Comparison of ENCODE assay signal across 38 cellular contexts in genomic region chr14:45434221-45434620, GRCh38.
"Had no signal": no experiment of that assay in that cellular context is flagged by ENCODE, and none has a peak within 500 bp of the region (broad histone marks: within the 10 kb centered on the region; RNA-seq: fewer than 3 reads in every experiment).

No MANE protein-coding gene starts in this region.

- H3K9me3 ChIP-seq: adrenal gland, body of pancreas, breast epithelium had no signal

- H3K4me1 Mint-ChIP-seq: activated CD4-positive, alpha-beta memory T cell treated with anti-CD3 and anti-CD28 coated beads, Interleukin-2, amount 10 ng/mL, durations not matched to agents 7 days and 5 days; activated CD4-positive, alpha-beta T cell treated with anti-CD3 and anti-CD28 coated beads for 36 hours; activated CD4-positive, alpha-beta T cell treated with anti-CD3 and anti-CD28 coated beads, Interleukin-2, amount 10 ng/mL, durations not matched to agents 7 days and 5 days; activated CD8-positive, alpha-beta memory T cell treated with anti-CD3 and anti-CD28 coated beads, Interleukin-2, amount 10 ng/mL, durations not matched to agents 7 days and 5 days; activated naive CD8-positive, alpha-beta T cell treated with anti-CD3 and anti-CD28 coated beads for 36 hours; activated T-helper 17 cell treated with anti-CD3 and anti-CD28 coated beads, Interleukin-2, amount 50 U/mL, for 72 hours; central memory CD8-positive, alpha-beta T cell had no signal

- H3K4me3 Mint-ChIP-seq: activated CD4-positive, alpha-beta memory T cell treated with anti-CD3 and anti-CD28 coated beads, Interleukin-2, amount 10 ng/mL, durations not matched to agents 7 days and 5 days; activated CD4-positive, alpha-beta T cell treated with anti-CD3 and anti-CD28 coated beads for 36 hours; activated CD4-positive, alpha-beta T cell treated with anti-CD3 and anti-CD28 coated beads, Interleukin-2, amount 10 ng/mL, durations not matched to agents 7 days and 5 days; activated CD8-positive, alpha-beta memory T cell treated with anti-CD3 and anti-CD28 coated beads, Interleukin-2, amount 10 ng/mL, durations not matched to agents 7 days and 5 days; activated CD8-positive, alpha-beta T cell treated with anti-CD3 and anti-CD28 coated beads, Interleukin-2, amount 10 ng/mL, durations not matched to agents 7 days and 5 days; activated naive CD4-positive, alpha-beta T cell treated with anti-CD3 and anti-CD28 coated beads for 36 hours; activated naive CD8-positive, alpha-beta T cell treated with anti-CD3 and anti-CD28 coated beads for 36 hours; activated T-cell treated with anti-CD3 and anti-CD28 coated beads, Interleukin-2, amount 50 U/mL, for 24 hours; activated T-cell treated with anti-CD3 and anti-CD28 coated beads, Interleukin-2, amount 50 U/mL, for 72 hours; activated T-helper 1 cell treated with anti-CD3 and anti-CD28 coated beads, Interleukin-12 subunit alpha, Interleukin-12 subunit beta, Interleukin-2, Interleukin-4 antibody, amounts not matched to agents 30 ng/mL and 10 ng/mL and 1 ng/mL, durations not matched to agents 14 hours and 24 hours and 36 hours; activated T-helper 17 cell treated with anti-CD3 and anti-CD28 coated beads, Interleukin-2, amount 50 U/mL, for 72 hours; central memory CD8-positive, alpha-beta T cell; T-helper 1 cell treated with Interleukin-12 subunit alpha and Interleukin-12 subunit beta and Interleukin-4 antibody, amounts not matched to agents 30 μg/mL and 1 μg/mL, for 36 hours; T-helper 2 cell treated with Interferon-gamma antibody and Interleukin-4, amounts not matched to agents 5 μg/mL and 100 μg/mL, for 36 hours had no signal

- H3K36me3 ChIP-seq: adrenal gland, brain microvascular endothelial cell, breast epithelium had no signal

- H3K27me3 ChIP-seq: adrenal gland, body of pancreas, brain microvascular endothelial cell, breast epithelium had no signal

- H3K27me3 Mint-ChIP-seq: activated CD4-positive, alpha-beta memory T cell treated with anti-CD3 and anti-CD28 coated beads, Interleukin-2, amount 10 ng/mL, durations not matched to agents 7 days and 5 days; activated CD4-positive, alpha-beta T cell treated with anti-CD3 and anti-CD28 coated beads, Interleukin-2, amount 10 ng/mL, durations not matched to agents 7 days and 5 days; activated CD8-positive, alpha-beta memory T cell treated with anti-CD3 and anti-CD28 coated beads, Interleukin-2, amount 10 ng/mL, durations not matched to agents 7 days and 5 days; activated naive CD8-positive, alpha-beta T cell treated with anti-CD3 and anti-CD28 coated beads for 36 hours; activated T-cell treated with anti-CD3 and anti-CD28 coated beads, Interleukin-2, amount 50 U/mL, for 24 hours; central memory CD8-positive, alpha-beta T cell had no signal

- H3K4me3 ChIP-seq: adrenal gland, body of pancreas, breast epithelium had no signal

- H3K9me3 Mint-ChIP-seq: activated CD4-positive, alpha-beta T cell treated with anti-CD3 and anti-CD28 coated beads, Interleukin-2, amount 10 ng/mL, durations not matched to agents 7 days and 5 days; T-helper 1 cell treated with Interleukin-12 subunit alpha and Interleukin-12 subunit beta and Interleukin-4 antibody, amounts not matched to agents 30 μg/mL and 1 μg/mL, for 36 hours had no signal

- H3K27ac ChIP-seq: adrenal gland, body of pancreas, brain microvascular endothelial cell, breast epithelium, VCaP had no signal

- H3K4me1 ChIP-seq: adrenal gland, body of pancreas, breast epithelium had no signal

- H3K27ac Mint-ChIP-seq: activated CD4-positive, alpha-beta memory T cell treated with anti-CD3 and anti-CD28 coated beads, Interleukin-2, amount 10 ng/mL, durations not matched to agents 7 days and 5 days; activated CD4-positive, alpha-beta T cell treated with anti-CD3 and anti-CD28 coated beads for 36 hours; activated CD4-positive, alpha-beta T cell treated with anti-CD3 and anti-CD28 coated beads, Interleukin-2, amount 10 ng/mL, durations not matched to agents 7 days and 5 days; activated CD8-positive, alpha-beta memory T cell treated with anti-CD3 and anti-CD28 coated beads, Interleukin-2, amount 10 ng/mL, durations not matched to agents 7 days and 5 days; activated CD8-positive, alpha-beta T cell treated with anti-CD3 and anti-CD28 coated beads, Interleukin-2, amount 10 ng/mL, durations not matched to agents 7 days and 5 days; activated naive CD4-positive, alpha-beta T cell treated with anti-CD3 and anti-CD28 coated beads for 36 hours; activated naive CD4-positive, alpha-beta T cell treated with anti-CD3 and anti-CD28 coated beads, Interleukin-2, amount 50 U/mL, for 72 hours; activated naive CD8-positive, alpha-beta T cell treated with anti-CD3 and anti-CD28 coated beads for 36 hours; activated T-cell treated with anti-CD3 and anti-CD28 coated beads, Interleukin-2, amount 50 U/mL, for 24 hours; activated T-cell treated with anti-CD3 and anti-CD28 coated beads, Interleukin-2, amount 50 U/mL, for 72 hours; activated T-helper 1 cell treated with anti-CD3 and anti-CD28 coated beads, Interleukin-12 subunit alpha, Interleukin-12 subunit beta, Interleukin-2, Interleukin-4 antibody, amounts not matched to agents 30 ng/mL and 10 ng/mL and 1 ng/mL, durations not matched to agents 14 hours and 24 hours and 36 hours; activated T-helper 17 cell treated with anti-CD3 and anti-CD28 coated beads, Interleukin-2, amount 50 U/mL, for 72 hours; T-helper 1 cell treated with Interleukin-12 subunit alpha and Interleukin-12 subunit beta and Interleukin-4 antibody, amounts not matched to agents 30 μg/mL and 1 μg/mL, for 36 hours; T-helper 2 cell treated with Interferon-gamma antibody and Interleukin-4, amounts not matched to agents 5 μg/mL and 100 μg/mL, for 36 hours had no signal

- ATAC-seq: activated CD4-positive, alpha-beta T cell treated with anti-CD3 and anti-CD28 coated beads for 36 hours; activated CD4-positive, CD25-positive, alpha-beta regulatory T cell treated with anti-CD3 and anti-CD28 coated beads, Interleukin-2, amount 50 U/mL, for 24 hours; activated CD8-positive, alpha-beta memory T cell treated with anti-CD3 and anti-CD28 coated beads, Interleukin-2, amount 10 ng/mL, durations not matched to agents 7 days and 5 days; activated CD8-positive, alpha-beta T cell treated with anti-CD3 and anti-CD28 coated beads, Interleukin-2, amount 10 ng/mL, durations not matched to agents 7 days and 5 days; activated naive CD4-positive, alpha-beta T cell treated with anti-CD3 and anti-CD28 coated beads, Interleukin-2, amount 50 U/mL, for 72 hours; activated T-cell treated with anti-CD3 and anti-CD28 coated beads, Interleukin-2, amount 50 U/mL, for 72 hours; activated T-helper 17 cell treated with anti-CD3 and anti-CD28 coated beads, Interleukin-2, amount 50 U/mL, for 72 hours; body of pancreas had no signal

- H3K36me3 Mint-ChIP-seq: activated CD8-positive, alpha-beta memory T cell treated with anti-CD3 and anti-CD28 coated beads, Interleukin-2, amount 10 ng/mL, durations not matched to agents 7 days and 5 days; activated naive CD8-positive, alpha-beta T cell treated with anti-CD3 and anti-CD28 coated beads for 36 hours had no signal

- DNase-seq: activated CD4-positive, alpha-beta memory T cell treated with anti-CD3 and anti-CD28 coated beads, Interleukin-2, amount 10 ng/mL, durations not matched to agents 7 days and 5 days; activated CD4-positive, alpha-beta T cell treated with anti-CD3 and anti-CD28 coated beads for 1 hour; activated CD4-positive, alpha-beta T cell treated with anti-CD3 and anti-CD28 coated beads for 36 hours; activated CD4-positive, alpha-beta T cell treated with anti-CD3 and anti-CD28 coated beads for 48 hours; activated CD4-positive, alpha-beta T cell treated with anti-CD3 and anti-CD28 coated beads, Interleukin-2, amount 10 ng/mL, durations not matched to agents 7 days and 5 days; activated CD4-positive, alpha-beta T cell treated with anti-CD3 and anti-CD28 coated beads, Interleukin-2, amount 50 U/mL, for 48 hours; activated CD4-positive, CD25-positive, alpha-beta regulatory T cell; activated CD8-positive, alpha-beta memory T cell treated with anti-CD3 and anti-CD28 coated beads for 24 hours; activated CD8-positive, alpha-beta memory T cell treated with anti-CD3 and anti-CD28 coated beads, Interleukin-2, amount 10 ng/mL, durations not matched to agents 7 days and 5 days; activated CD8-positive, alpha-beta memory T cell treated with anti-CD3 and anti-CD28 coated beads, Interleukin-2, amount 50 U/mL, for 48 hours; activated CD8-positive, alpha-beta T cell treated with anti-CD3 and anti-CD28 coated beads, Interleukin-2, amount 10 ng/mL, durations not matched to agents 7 days and 5 days; activated effector memory CD4-positive, alpha-beta T cell treated with anti-CD3 and anti-CD28 coated beads, Interleukin-2, amount 50 U/mL, for 16 hours; activated gamma-delta T cell treated with Interleukin-2 at 50 U/mL for 16 hours; activated naive CD4-positive, alpha-beta T cell; activated naive CD4-positive, alpha-beta T cell treated with anti-CD3 and anti-CD28 coated beads for 36 hours; activated naive CD4-positive, alpha-beta T cell treated with anti-CD3 and anti-CD28 coated beads, Interleukin-2, amount 50 U/mL, for 16 hours; activated naive CD8-positive, alpha-beta T cell treated with anti-CD3 and anti-CD28 coated beads for 36 hours; activated T-cell treated with anti-CD3 and anti-CD28 coated beads, Interleukin-2, amount 50 U/mL, for 24 hours; activated T-cell treated with anti-CD3 and anti-CD28 coated beads, Interleukin-2, amount 50 U/mL, for 72 hours; adrenal gland; amniotic stem cell; aorta; body of pancreas; brain microvascular endothelial cell; cerebellar nuclear complex; SW 1271; T-helper 1 cell; T-helper 2 cell; T-helper 9 cell had no signal
